Comparison of ENCODE assay signal across 9 cellular contexts in the genomic region with DNA sequence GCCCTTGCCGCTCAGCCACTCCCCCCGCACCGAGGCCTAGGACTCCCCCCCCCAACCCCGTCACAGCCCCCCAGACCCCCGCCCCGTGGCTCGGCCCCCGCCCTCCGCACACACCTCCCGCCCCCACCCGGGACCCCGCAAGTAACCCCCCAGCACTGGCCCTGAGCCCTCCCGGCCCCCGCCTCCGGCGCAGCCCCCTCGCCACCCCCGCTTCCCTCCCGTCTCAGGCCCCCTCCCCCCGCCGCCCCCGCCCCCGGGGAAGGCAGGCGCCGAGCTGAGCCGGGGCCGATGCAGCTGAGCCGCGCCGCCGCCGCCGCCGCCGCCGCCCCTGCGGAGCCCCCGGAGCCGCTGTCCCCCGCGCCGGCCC. TPM values are rescaled to one million over a fixed set of nuclear protein-coding genes. Genes with fewer than 3 reads are reported as not detected.
DNase-seq lines count a peak whose midpoint lies in the region; ATAC-seq and TF ChIP-seq lines count a peak whose summit lies in the region.
"Had no signal": no experiment of that assay in that cellular context is flagged by ENCODE, and none has a peak within 500 bp of the region (broad histone marks: within the 10 kb centered on the region; RNA-seq: fewer than 3 reads in every experiment).

No MANE protein-coding gene starts in this region.

- peaks cover 26% of the 10 kb centered on the region; the same call in 1 of the 2 replicates for H3K36me3 ChIP-seq in Loucy (ENCODE audit: insufficient read depth, low read length)
- H3K36me3 ChIP-seq in right atrium auricular region = no peaks in the 10 kb centered on the region

- TF ChIP-seq CTCF in Loucy (conservative IDR thresholded peaks at IDR 0.05; ENCODE audit: low read length) = no peak
- TF ChIP-seq CTCF in right atrium auricular region (IDR thresholded peaks at IDR 0.05) = no peak

- DNase-seq in GM03348 (ENCODE audit: low spot score) (peak; percentile 10), right atrium auricular region (ENCODE audit: low spot score) (no peak), skeletal muscle cell (ENCODE audit: low read depth) (no peak), nucleus accumbens (lab: John Stamatoyannopoulos, UW) (no peak)
- no peak for DNase-seq in activated T-helper 2 cell treated with anti-CD3 and anti-CD28 coated beads, Interferon-gamma antibody, Interleukin-2, Interleukin-4, amounts not matched to agents 10 μg/mL and 5 μg/mL and 100 μg/mL, durations not matched to agents 14 hours and 24 hours and 36 hours (ENCODE audit: low spot score)
- DNase-seq: HFFc6, NCI-H2081 treated with DMSO at 0.1 percent for 48 hours had no signal

- H3K9me2 ChIP-seq in Loucy (replicated peaks; ENCODE audit: low read depth, low read length) = no peaks in the 10 kb centered on the region

- no peaks in the 10 kb centered on the region for H3K27me3 ChIP-seq in Loucy (ENCODE audit: insufficient read depth, low read length, poor library complexity, severe bottlenecking)
- H3K27me3 ChIP-seq in right atrium auricular region = peaks cover 7 to 8% of the 10 kb centered on the region in 2 donors

- peaks cover 43% of the 10 kb centered on the region for H3K4me1 ChIP-seq in Loucy (ENCODE audit: insufficient read depth, low read length, poor library complexity, severe bottlenecking)
- H3K4me1 ChIP-seq in right atrium auricular region = peaks cover 0 to 39% of the 10 kb centered on the region in 2 donors

- peaks cover 46% of the 10 kb centered on the region for H3K27me3 Mint-ChIP-seq in activated T-helper 2 cell treated with anti-CD3 and anti-CD28 coated beads, Interferon-gamma antibody, Interleukin-2, Interleukin-4, amounts not matched to agents 10 μg/mL and 5 μg/mL and 100 μg/mL, durations not matched to agents 14 hours and 24 hours and 36 hours (ENCODE audit: low read depth)

- no peak overlapping the region for H3K4me2 ChIP-seq in Loucy (ENCODE audit: low read depth, low read length, poor library complexity, severe bottlenecking)

- H3K9me3 ChIP-seq in Loucy (ENCODE audit: insufficient read depth, low read depth, low read length) = no peaks in the 10 kb centered on the region
- H3K9me3 ChIP-seq in right atrium auricular region = no peaks in the 10 kb centered on the region

- intact Hi-C loops in activated T-helper 2 cell treated with anti-CD3 and anti-CD28 coated beads, Interferon-gamma antibody, Interleukin-2, Interleukin-4, amounts not matched to agents 10 μg/mL and 5 μg/mL and 100 μg/mL, durations not matched to agents 14 hours and 24 hours and 36 hours (cut with micrococcal nuclease) = no loop called here

- peaks cover 50% of the 10 kb centered on the region for H3K79me2 ChIP-seq in Loucy (ENCODE audit: insufficient read depth, low read length)

- H3K9ac ChIP-seq in Loucy (ENCODE audit: low read depth, low read length, poor library complexity, severe bottlenecking) = peak overlapping the region; percentile 81

- ATAC-seq in GM18517 (IDR thresholded peaks at IDR 0.05; ENCODE audit: unreplicated experiment) = no peak

- no peaks in the 10 kb centered on the region for H3K36me3 Mint-ChIP-seq in activated T-helper 2 cell treated with anti-CD3 and anti-CD28 coated beads, Interferon-gamma antibody, Interleukin-2, Interleukin-4, amounts not matched to agents 10 μg/mL and 5 μg/mL and 100 μg/mL, durations not matched to agents 14 hours and 24 hours and 36 hours (ENCODE audit: low read depth)

- H3K4me3 ChIP-seq in Loucy (ENCODE audit: low read length, poor library complexity, severe bottlenecking) (peak overlapping the region; percentile 75), right atrium auricular region (peak overlapping the region; percentile 50 to 59), skeletal muscle cell (ENCODE audit: low read depth, low read length) (peak overlapping the region; percentile 38)

- no peak overlapping the region for H2AFZ ChIP-seq in Loucy (ENCODE audit: low read length)

- H3K9me3 Mint-ChIP-seq in activated T-helper 2 cell treated with anti-CD3 and anti-CD28 coated beads, Interferon-gamma antibody, Interleukin-2, Interleukin-4, amounts not matched to agents 10 μg/mL and 5 μg/mL and 100 μg/mL, durations not matched to agents 14 hours and 24 hours and 36 hours = no peaks in the 10 kb centered on the region

- H4K20me1 ChIP-seq in Loucy (ENCODE audit: insufficient read depth, low read length, poor library complexity, severe bottlenecking) = peaks cover 37% of the 10 kb centered on the region

- H3K4me3 Mint-ChIP-seq in activated T-helper 2 cell treated with anti-CD3 and anti-CD28 coated beads, Interferon-gamma antibody, Interleukin-2, Interleukin-4, amounts not matched to agents 10 μg/mL and 5 μg/mL and 100 μg/mL, durations not matched to agents 14 hours and 24 hours and 36 hours (ENCODE audit: low read depth) = no peak overlapping the region
- H3K4me3 Mint-ChIP-seq: HFFc6 had no signal

- peaks cover 6% of the 10 kb centered on the region; the same call in 1 of the 2 replicates for H3F3A ChIP-seq in Loucy (ENCODE audit: low read depth)

- peak overlapping the region in 1 of 2 donors; percentile 63 for H3K27ac ChIP-seq in right atrium auricular region

- H3K27ac Mint-ChIP-seq in activated T-helper 2 cell treated with anti-CD3 and anti-CD28 coated beads, Interferon-gamma antibody, Interleukin-2, Interleukin-4, amounts not matched to agents 10 μg/mL and 5 μg/mL and 100 μg/mL, durations not matched to agents 14 hours and 24 hours and 36 hours = no peak overlapping the region
- H3K27ac Mint-ChIP-seq: HFFc6 had no signal

- peaks cover 3% of the 10 kb centered on the region for H3K4me1 Mint-ChIP-seq in activated T-helper 2 cell treated with anti-CD3 and anti-CD28 coated beads, Interferon-gamma antibody, Interleukin-2, Interleukin-4, amounts not matched to agents 10 μg/mL and 5 μg/mL and 100 μg/mL, durations not matched to agents 14 hours and 24 hours and 36 hours (ENCODE audit: low read depth)

RNA-seq across cellular contexts. Expression of a gene that starts 1.5 kb away (rescaled TPM):
- 10 to 100 TPM in 1 of 2 donors, 1 to 10 TPM in 1; 8.2 to 12.3 TPM for total RNA-seq in right atrium auricular region
- total RNA-seq in activated T-helper 2 cell treated with anti-CD3 and anti-CD28 coated beads, Interferon-gamma antibody, Interleukin-2, Interleukin-4, amounts not matched to agents 10 μg/mL and 5 μg/mL and 100 μg/mL, durations not matched to agents 14 hours and 24 hours and 36 hours = 0.16 and 0.25 TPM in 2 replicates

RNA-seq across cellular contexts. Expression of a gene that starts 46.2 kb away (rescaled TPM):
- 10 to 100 TPM; 30.7 to 38.9 TPM for total RNA-seq in right atrium auricular region
- 25.0 TPM in 2 replicates for total RNA-seq in activated T-helper 2 cell treated with anti-CD3 and anti-CD28 coated beads, Interferon-gamma antibody, Interleukin-2, Interleukin-4, amounts not matched to agents 10 μg/mL and 5 μg/mL and 100 μg/mL, durations not matched to agents 14 hours and 24 hours and 36 hours
